1 cellular context compared by ENCODE assay signal in genomic region chr11:120184946-120185677, GRCh38.
TF ChIP-seq lines count a peak whose summit lies in the region.

No MANE protein-coding gene starts in this region.

TF ChIP-seq in HepG2, 621 proteins besides CTCF, POLR2A, EP300 and RAD21 (continued from another document and continues in another):
- TF ChIP-seq TFE3 (CRISPR knock-in tag; IDR thresholded peaks at IDR 0.05) (peak; percentile 54; the same call in 1 of the 2 replicates), ZNF276 (CRISPR knock-in tag; IDR thresholded peaks at IDR 0.05; ENCODE audit: low read depth) (0 out of 2 replicates have a peak, but pooled peaks have one; percentile 60), ZBTB21 (CRISPR knock-in tag; IDR thresholded peaks at IDR 0.05) (no peak), POLR2G (IDR thresholded peaks at IDR 0.05; ENCODE audit: low read depth, low read length) (peak; percentile 80), CENPT (CRISPR knock-in tag; IDR thresholded peaks at IDR 0.05; ENCODE audit: low read depth) (no peak), TOE1 (CRISPR knock-in tag; IDR thresholded peaks at IDR 0.05) (no peak), GATAD1 (CRISPR knock-in tag; IDR thresholded peaks at IDR 0.05) (peak; percentile 45; the same call in 1 of the 2 replicates), CHD2 (IDR thresholded peaks at IDR 0.05; ENCODE audit: low read depth, low read length) (no peak), KAT8 (CRISPR knock-in tag; IDR thresholded peaks at IDR 0.05) (0 out of 2 replicates have a peak, but pooled peaks have one; percentile 37), ZBTB44 (CRISPR knock-in tag; IDR thresholded peaks at IDR 0.05) (no peak), EED (CRISPR knock-in tag; IDR thresholded peaks at IDR 0.05) (no peak), NFKB2 (CRISPR knock-in tag; IDR thresholded peaks at IDR 0.05; ENCODE audit: borderline replicate concordance) (peak; percentile 49; the same call in 1 of the 2 replicates), E2F5 (CRISPR knock-in tag; conservative IDR thresholded peaks at IDR 0.05) (no peak), ZNF607 (CRISPR knock-in tag; IDR thresholded peaks at IDR 0.05; ENCODE audit: borderline replicate concordance) (no peak), ZNF414 (CRISPR knock-in tag; IDR thresholded peaks at IDR 0.05) (no peak), ZMAT3 (CRISPR knock-in tag; conservative IDR thresholded peaks at IDR 0.05) (no peak), CEBPB (IDR thresholded peaks at IDR 0.05; ENCODE audit: borderline replicate concordance, low read depth, low read length) (no peak), SMAD1 (CRISPR knock-in tag; IDR thresholded peaks at IDR 0.05; ENCODE audit: borderline replicate concordance, low read depth) (no peak), SRSF4 (IDR thresholded peaks at IDR 0.05; ENCODE audit: low read depth, low read length, poor library complexity, severe bottlenecking) (no peak), ZNF280B (CRISPR knock-in tag; IDR thresholded peaks at IDR 0.05; ENCODE audit: borderline replicate concordance) (no peak; the same call in 1 of the 2 replicates), ZNF256 (CRISPR knock-in tag; conservative IDR thresholded peaks at IDR 0.05) (no peak), ZNF225 (CRISPR knock-in tag; IDR thresholded peaks at IDR 0.05) (0 out of 2 replicates have a peak, but pooled peaks have one; percentile 42), CBX1 (IDR thresholded peaks at IDR 0.05; ENCODE audit: low read depth) (peak; percentile 46), IRX3 (CRISPR knock-in tag; IDR thresholded peaks at IDR 0.05; ENCODE audit: borderline replicate concordance, low read depth) (no peak), KLF6 (CRISPR knock-in tag; IDR thresholded peaks at IDR 0.05) (no peak), TCF7 (IDR thresholded peaks at IDR 0.05; ENCODE audit: low read depth) (peak; percentile 57), PHF8 (CRISPR knock-in tag; IDR thresholded peaks at IDR 0.05) (peak; percentile 36; the same call in 1 of the 2 replicates), RCOR2 (CRISPR knock-in tag; IDR thresholded peaks at IDR 0.05) (no peak; the same call in 1 of the 2 replicates), SNAI1 (CRISPR knock-in tag; IDR thresholded peaks at IDR 0.05; ENCODE audit: borderline replicate concordance) (no peak; the same call in 1 of the 2 replicates), ZNF850 (CRISPR knock-in tag; conservative IDR thresholded peaks at IDR 0.05) (no peak), KDM6A (CRISPR knock-in tag; IDR thresholded peaks at IDR 0.05; ENCODE audit: low read depth) (peak; percentile 75; the same call in 1 of the 2 replicates), XRCC5 (optimal IDR thresholded peaks at IDR 0.05; ENCODE audit: low read length) (peak; percentile 47), KMT2A (CRISPR knock-in tag; IDR thresholded peaks at IDR 0.05) (no peak), ZNF598 (CRISPR knock-in tag; IDR thresholded peaks at IDR 0.05; ENCODE audit: borderline replicate concordance) (no peak), PBX3 (CRISPR knock-in tag; IDR thresholded peaks at IDR 0.05; ENCODE audit: borderline replicate concordance) (no peak), ZXDC (CRISPR knock-in tag; IDR thresholded peaks at IDR 0.05) (no peak), PRDM10 (CRISPR knock-in tag; IDR thresholded peaks at IDR 0.05; ENCODE audit: low read depth) (peak; percentile 76), ZSCAN29 (CRISPR knock-in tag; conservative IDR thresholded peaks at IDR 0.05) (peak; percentile 92), FOXA3 (CRISPR knock-in tag; IDR thresholded peaks at IDR 0.05) (peak; percentile 33; the same call in 1 of the 2 replicates), ARID4A (CRISPR knock-in tag; IDR thresholded peaks at IDR 0.05; ENCODE audit: borderline replicate concordance) (peak; percentile 65; the same call in 1 of the 2 replicates)
